8 cellular contexts compared by ENCODE assay signal in genomic region chr9:21395778-21396717, GRCh38. TPM values are rescaled to one million over a fixed set of nuclear protein-coding genes. Genes with fewer than 3 reads are reported as not detected.
DNase-seq lines count a peak whose midpoint lies in the region; ATAC-seq lines count a peak whose summit lies in the region.

No MANE protein-coding gene starts in this region.

- no peaks in the 10 kb centered on the region for H3K9me3 ChIP-seq in duodenal mucosa (ENCODE audit: control insufficient read depth in 1 of 2, low read length in 2 of 2)

- H3K79me1 ChIP-seq in mesendoderm (ENCODE audit: low read length), result no peaks in the 10 kb centered on the region

- no peak overlapping the region for H3K4ac ChIP-seq in mesendoderm (ENCODE audit: low read depth, low read length)

- peak overlapping the region; percentile 71 for H3K56ac ChIP-seq in mesendoderm (ENCODE audit: low read length)

- no peak overlapping the region for H2BK15ac ChIP-seq in mesendoderm (replicated peaks; ENCODE audit: low read depth)

- H3K9ac ChIP-seq in duodenal mucosa (ENCODE audit: low read depth in 1 of 2, low read length in 2 of 2) (peak overlapping the region; percentile 17 to 22), mesendoderm (ENCODE audit: low read length) (peak overlapping the region; percentile 34)

- DNase-seq in DMS53 (lab: John Stamatoyannopoulos, UW) (peak; percentile 68), mesendoderm (peak; percentile 68), NCI-H1436 (lab: John Stamatoyannopoulos, UW) (no peak)
- peak; percentile 61 for DNase-seq in activated CD4-positive, alpha-beta T cell treated with anti-CD3 and anti-CD28 coated beads, Interleukin-2, amount 50 U/mL, for 1 hour
- peak; percentile 9 to 32 for DNase-seq in stimulated activated CD8-positive, alpha-beta memory T cell treated with anti-CD3 and anti-CD28 coated beads, Interleukin-15, amount 100 ng/mL, for 48 hours (ENCODE audit: low read depth in 2 of 2)

- no peak overlapping the region for H4K5ac ChIP-seq in mesendoderm (ENCODE audit: low read length)

- H4K8ac ChIP-seq in mesendoderm (ENCODE audit: low read depth, low read length), result no peak overlapping the region

- H3K79me2 ChIP-seq in mesendoderm (ENCODE audit: control insufficient read depth, insufficient read depth, low read length), result no peaks in the 10 kb centered on the region

- peak overlapping the region; percentile 51 for H3K4me2 ChIP-seq in mesendoderm (ENCODE audit: low read length)

- H3K27me3 Mint-ChIP-seq in IgD-negative memory B cell, result peaks cover 33% of the 10 kb centered on the region

- no peak overlapping the region for H3K18ac ChIP-seq in mesendoderm (ENCODE audit: low read length)

- ATAC-seq in GM21381 (IDR thresholded peaks at IDR 0.05; ENCODE audit: unreplicated experiment), result peak; percentile 82

- no peaks in the 10 kb centered on the region for H3K36me3 Mint-ChIP-seq in IgD-negative memory B cell

- no peak overlapping the region for H3K27ac Mint-ChIP-seq in IgD-negative memory B cell

- H3K9me3 Mint-ChIP-seq in IgD-negative memory B cell, result peaks cover 2 to 3% (median 3%) of the 10 kb centered on the region in 3 donors

- H2BK120ac ChIP-seq in mesendoderm (ENCODE audit: low read depth, low read length), result no peak overlapping the region

- no CpG with 5 or more reads among the region's 40 CpGs for WGBS in mesendoderm (ENCODE audit: extremely low coverage, insufficient coverage, low lambda C conversion rate)

- H3K4me1 ChIP-seq in duodenal mucosa (ENCODE audit: control insufficient read depth in 1 of 2, insufficient read depth in 2 of 2, low read length in 2 of 2), result peaks cover 5 to 8% of the 10 kb centered on the region in 2 donors
- no peaks in the 10 kb centered on the region for H3K4me1 ChIP-seq in mesendoderm (ENCODE audit: control insufficient read depth, low read depth, low read length)

- peak overlapping the region; percentile 15 to 58 (median 36) for H3K4me3 Mint-ChIP-seq in IgD-negative memory B cell

- H3K4me3 ChIP-seq in duodenal mucosa (ENCODE audit: low read depth in 1 of 2, low read length in 2 of 2) (peak overlapping the region; percentile 63 to 69), mesendoderm (ENCODE audit: low read length) (no peak overlapping the region)

- H3K4me1 Mint-ChIP-seq in IgD-negative memory B cell, result peaks cover 3 to 12% (median 10%) of the 10 kb centered on the region in 3 donors

- no peak overlapping the region for H3K27ac ChIP-seq in duodenal mucosa (ENCODE audit: low read depth, low read length)
- H3K27ac ChIP-seq in mesendoderm (ENCODE audit: low read depth, low read length), result no peak overlapping the region

- peaks cover 33 to 34% of the 10 kb centered on the region in 2 donors for H3K27me3 ChIP-seq in duodenal mucosa (ENCODE audit: control insufficient read depth in 1 of 2, insufficient read depth in 2 of 2, low read length in 2 of 2)
- H3K27me3 ChIP-seq in mesendoderm (ENCODE audit: insufficient read depth, low read length, poor library complexity), result no peaks in the 10 kb centered on the region

- H3K36me3 ChIP-seq in duodenal mucosa (ENCODE audit: control insufficient read depth in 1 of 2, insufficient read depth in 2 of 2, low read length in 2 of 2), result no peaks in the 10 kb centered on the region
- H3K36me3 ChIP-seq in mesendoderm (ENCODE audit: control insufficient read depth, insufficient read depth, low read length), result no peaks in the 10 kb centered on the region

- H2BK5ac ChIP-seq in mesendoderm (ENCODE audit: low read length), result no peak overlapping the region

- no peak overlapping the region for H2AK5ac ChIP-seq in mesendoderm (ENCODE audit: low read length)

- no peak overlapping the region for H3K23ac ChIP-seq in mesendoderm (ENCODE audit: low read length)

RNA-seq across cellular contexts. Expression of gene IFNA2, which starts 10.8 kb away (rescaled TPM):
- not detected for polyA plus RNA-seq in IgD-negative memory B cell
- polyA plus RNA-seq in mesendoderm (2013, experiment 1 of 2), result not detected
- polyA plus RNA-seq in mesendoderm (2013, experiment 2 of 2), result not detected

RNA-seq across cellular contexts. Expression of gene IFNA8, which starts 12.9 kb away (rescaled TPM):
- not detected for polyA plus RNA-seq in IgD-negative memory B cell
- polyA plus RNA-seq in mesendoderm (2013, experiment 1 of 2), result not detected
- polyA plus RNA-seq in mesendoderm (2013, experiment 2 of 2), result not detected

RNA-seq across cellular contexts. Expression of gene IFNA13, which starts 28.2 kb away (rescaled TPM):
- polyA plus RNA-seq in IgD-negative memory B cell, result not detected
- not detected for polyA plus RNA-seq in mesendoderm (2013, experiment 1 of 2)
- polyA plus RNA-seq in mesendoderm (2013, experiment 2 of 2), result not detected

RNA-seq across cellular contexts. Expression of gene IFNA1, which starts 44.2 kb away (rescaled TPM):
- 0.38 TPM for polyA plus RNA-seq in IgD-negative memory B cell
- not detected for polyA plus RNA-seq in mesendoderm (2013, experiment 1 of 2)
- polyA plus RNA-seq in mesendoderm (2013, experiment 2 of 2), result not detected

RNA-seq across cellular contexts. Expression of gene IFNA6, which starts 45.4 kb away (rescaled TPM):
- not detected for polyA plus RNA-seq in IgD-negative memory B cell
- polyA plus RNA-seq in mesendoderm (2013, experiment 1 of 2), result not detected
- polyA plus RNA-seq in mesendoderm (2013, experiment 2 of 2), result not detected
